Comparison of ENCODE assay signal across 8 cellular contexts in the genomic region with DNA sequence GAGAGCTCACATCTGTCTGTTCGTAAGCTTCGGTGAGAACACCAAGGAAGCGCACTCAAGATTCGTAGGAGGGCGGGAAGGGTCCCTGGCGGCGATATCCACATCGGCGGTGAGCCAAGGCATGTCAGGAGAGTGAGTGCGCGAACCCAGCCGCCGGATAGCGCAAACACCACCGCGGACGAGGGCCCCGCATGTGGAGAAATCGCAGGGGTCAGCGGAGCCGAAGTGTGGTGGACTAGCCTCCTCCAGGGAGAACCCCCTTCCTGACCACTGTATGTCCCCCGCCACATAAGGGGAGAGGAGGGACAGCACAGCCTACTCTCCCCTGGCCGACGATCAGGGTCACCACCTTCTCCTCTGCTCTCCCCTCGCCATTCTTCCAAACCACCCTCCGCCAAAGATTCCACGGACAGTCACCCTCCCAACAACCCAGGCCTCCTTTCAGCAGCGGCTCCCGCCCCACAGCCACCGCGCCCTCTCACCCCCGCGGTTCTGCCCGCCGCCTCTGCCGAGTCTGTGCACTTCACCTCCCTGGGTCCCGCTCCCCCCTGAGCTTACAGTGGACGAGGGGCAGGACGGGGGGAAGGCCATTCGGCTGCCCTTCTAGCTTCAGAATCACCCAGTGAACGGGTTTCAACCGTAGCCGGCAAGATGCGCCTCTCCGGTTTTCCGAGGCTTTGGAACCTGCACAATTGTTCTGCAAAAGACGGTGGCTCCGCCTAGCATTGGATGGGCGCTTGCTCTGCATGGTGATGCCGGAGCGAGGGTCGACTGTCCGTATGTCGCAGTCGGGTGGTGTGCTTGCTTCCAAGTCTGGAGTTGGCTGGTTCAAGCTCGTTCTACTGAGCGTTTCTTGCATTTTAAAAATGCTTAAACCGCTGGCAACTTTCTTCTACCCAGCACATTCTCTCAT.
DNase-seq lines count a peak whose midpoint lies in the region; ATAC-seq and TF ChIP-seq lines count a peak whose summit lies in the region.
"Not testable (repeated sequence)": the region's sequence is repeated elsewhere in the genome, so short reads cannot be mapped to it uniquely, and the experiment has no call there.

No MANE protein-coding gene starts in this region.

- RAD21 ChIA-PET in HCT116 (lab: Charles Lee; ENCODE audit: low non-redundant PET in 1 of 2, low total read pairs in 2 of 2, uncharacterized antibody in 2 of 2, unreplicated experiment in 2 of 2) = not testable (repeated sequence)

- ATAC-seq in HCT116 (peak; percentile 25; the same call in 1 of the 2 replicates), aorta (ENCODE audit: low FRiP score) (peak; percentile 29)
- peak; percentile 40 for ATAC-seq in activated naive CD8-positive, alpha-beta T cell treated with anti-CD3 and anti-CD28 coated beads, Interleukin-2, amount 50 U/mL, for 24 hours
- ATAC-seq in naive thymus-derived CD8-positive, alpha-beta T cell = peak; percentile 71 to 72

- H3K27me3 ChIP-seq in HCT116 (ENCODE audit: insufficient read depth, low read length); aorta (ENCODE audit: control insufficient read depth in 1 of 2, insufficient read depth in 2 of 2, low read length in 1 of 2): not testable (repeated sequence)
- peaks cover 34% of the 10 kb centered on the region for H3K27me3 ChIP-seq in iPS-15b (ENCODE audit: control insufficient read depth, insufficient read depth, low read length)
- H3K27me3 ChIP-seq in sigmoid colon = peaks cover 4 to 58% (median 9%) of the 10 kb centered on the region in 3 donors

- not testable (repeated sequence) for H3K79me2 ChIP-seq in HCT116 (ENCODE audit: insufficient read depth, low read length)

- not testable (repeated sequence) for H3K4me2 ChIP-seq in HCT116 (ENCODE audit: low read length)

- peaks cover 30% of the 10 kb centered on the region for H3K27me3 Mint-ChIP-seq in activated CD4-positive, alpha-beta T cell treated with anti-CD3 and anti-CD28 coated beads, Interleukin-2, amount 10 ng/mL, durations not matched to agents 7 days and 5 days
- peaks cover 27% of the 10 kb centered on the region for H3K27me3 Mint-ChIP-seq in activated naive CD8-positive, alpha-beta T cell treated with anti-CD3 and anti-CD28 coated beads, Interleukin-2, amount 50 U/mL, for 24 hours
- not testable (repeated sequence) for H3K27me3 Mint-ChIP-seq in endothelial cell (ENCODE audit: unreplicated experiment)
- peaks cover 6 to 38% (median 18%) of the 10 kb centered on the region in 5 donors for H3K27me3 Mint-ChIP-seq in naive thymus-derived CD8-positive, alpha-beta T cell

- not testable (repeated sequence) for H4K20me1 ChIP-seq in HCT116 (ENCODE audit: insufficient read depth)

- not testable (repeated sequence) for H3K9ac ChIP-seq in HCT116 (ENCODE audit: low read length); iPS-15b (ENCODE audit: low read depth, low read length)

- not testable (repeated sequence) for H2AFZ ChIP-seq in HCT116 (ENCODE audit: low read depth, low read length, poor library complexity, severe bottlenecking)

- intact Hi-C loops in HCT116 (cut with micrococcal nuclease); sigmoid colon (cut with DNase I); aorta (cut with DNase I): not testable (repeated sequence)

- TF ChIP-seq CTCF in HCT116 (IDR thresholded peaks at IDR 0.05 in 2 of 3, conservative IDR thresholded peaks at IDR 0.05 in 1 of 3; ENCODE audit: borderline replicate concordance in 1 of 3, insufficient read depth in 1 of 3, low read depth in 2 of 3, low read length in 2 of 3); endothelial cell (IDR thresholded peaks at IDR 0.05; ENCODE audit: unreplicated experiment); sigmoid colon (IDR thresholded peaks at IDR 0.05): not testable (repeated sequence)

- not testable (repeated sequence) for H3K36me3 ChIP-seq in HCT116 (ENCODE audit: control insufficient read depth in 1 of 2, insufficient read depth in 2 of 2, low read length in 2 of 2); iPS-15b (ENCODE audit: control insufficient read depth, insufficient read depth, low read length); sigmoid colon; aorta (ENCODE audit: control insufficient read depth in 1 of 2, insufficient read depth in 2 of 2, low read length in 1 of 2)

- TF ChIP-seq POLR2A in HCT116 (IDR thresholded peaks at IDR 0.05; ENCODE audit: borderline replicate concordance, extremely low read depth, insufficient read depth, insufficient read length); sigmoid colon (IDR thresholded peaks at IDR 0.05): not testable (repeated sequence)

- not testable (repeated sequence) for H3K27ac Mint-ChIP-seq in activated CD4-positive, alpha-beta T cell treated with anti-CD3 and anti-CD28 coated beads, Interleukin-2, amount 10 ng/mL, durations not matched to agents 7 days and 5 days; activated naive CD8-positive, alpha-beta T cell treated with anti-CD3 and anti-CD28 coated beads, Interleukin-2, amount 50 U/mL, for 24 hours; endothelial cell (ENCODE audit: unreplicated experiment); naive thymus-derived CD8-positive, alpha-beta T cell

- not testable (repeated sequence) for H3K27ac ChIP-seq in HCT116 (ENCODE audit: low read depth, low read length); sigmoid colon; aorta (ENCODE audit: low read depth in 1 of 2, low read length in 2 of 2)

- H3K9me3 ChIP-seq in HCT116 (ENCODE audit: control insufficient read depth in 1 of 2, insufficient read depth in 1 of 2, low read depth in 1 of 2, low read length in 2 of 2); iPS-15b (ENCODE audit: control insufficient read depth, insufficient read depth, low read length); sigmoid colon; aorta (ENCODE audit: control insufficient read depth, low read length): not testable (repeated sequence)

- not testable (repeated sequence) for BruUV-seq in HCT116 (replicated peaks; lab: Mats Ljungman, UMichigan)

- not testable (repeated sequence) for H3K9me3 Mint-ChIP-seq in activated CD4-positive, alpha-beta T cell treated with anti-CD3 and anti-CD28 coated beads, Interleukin-2, amount 10 ng/mL, durations not matched to agents 7 days and 5 days; activated naive CD8-positive, alpha-beta T cell treated with anti-CD3 and anti-CD28 coated beads, Interleukin-2, amount 50 U/mL, for 24 hours; endothelial cell (ENCODE audit: unreplicated experiment); naive thymus-derived CD8-positive, alpha-beta T cell

- not testable (repeated sequence) for H3K4me1 ChIP-seq in HCT116 (ENCODE audit: control insufficient read depth in 1 of 2, insufficient read depth in 2 of 2, low read length in 2 of 2); iPS-15b (ENCODE audit: control insufficient read depth, insufficient read depth, low read length); aorta (ENCODE audit: control insufficient read depth in 1 of 2, insufficient read depth in 2 of 2, low read length in 2 of 2)
- H3K4me1 ChIP-seq in sigmoid colon = peaks cover 0 to 12% (median 3%) of the 10 kb centered on the region in 4 donors

- POLR2A ChIA-PET in HCT116 (lab: Charles Lee); activated CD4-positive, alpha-beta T cell treated with anti-CD3 and anti-CD28 coated beads, Interleukin-2, amount 10 ng/mL, durations not matched to agents 7 days and 5 days (lab: Charles Lee); naive thymus-derived CD8-positive, alpha-beta T cell (lab: Charles Lee): not testable (repeated sequence)

- CTCF ChIA-PET in HCT116 (lab: Charles Lee); activated CD4-positive, alpha-beta T cell treated with anti-CD3 and anti-CD28 coated beads, Interleukin-2, amount 10 ng/mL, durations not matched to agents 7 days and 5 days (lab: Charles Lee): not testable (repeated sequence)

- H3K9me2 ChIP-seq in HCT116 (ENCODE audit: insufficient read depth) = not testable (repeated sequence)

- peaks cover 10% of the 10 kb centered on the region for H3K4me1 Mint-ChIP-seq in activated CD4-positive, alpha-beta T cell treated with anti-CD3 and anti-CD28 coated beads, Interleukin-2, amount 10 ng/mL, durations not matched to agents 7 days and 5 days
- not testable (repeated sequence) for H3K4me1 Mint-ChIP-seq in activated naive CD8-positive, alpha-beta T cell treated with anti-CD3 and anti-CD28 coated beads, Interleukin-2, amount 50 U/mL, for 24 hours
- peaks cover 29% of the 10 kb centered on the region for H3K4me1 Mint-ChIP-seq in endothelial cell (ENCODE audit: unreplicated experiment)
- H3K4me1 Mint-ChIP-seq in naive thymus-derived CD8-positive, alpha-beta T cell = peaks cover 6 to 20% (median 13%) of the 10 kb centered on the region in 4 donors

- not testable (repeated sequence) for TF ChIP-seq EP300 in sigmoid colon (IDR thresholded peaks at IDR 0.05)

- H3K4me3 Mint-ChIP-seq in activated CD4-positive, alpha-beta T cell treated with anti-CD3 and anti-CD28 coated beads, Interleukin-2, amount 10 ng/mL, durations not matched to agents 7 days and 5 days = peak overlapping the region; percentile 36
- peak overlapping the region; percentile 50 for H3K4me3 Mint-ChIP-seq in activated naive CD8-positive, alpha-beta T cell treated with anti-CD3 and anti-CD28 coated beads, Interleukin-2, amount 50 U/mL, for 24 hours
- H3K4me3 Mint-ChIP-seq in endothelial cell (ENCODE audit: unreplicated experiment) = not testable (repeated sequence)
- H3K4me3 Mint-ChIP-seq in naive thymus-derived CD8-positive, alpha-beta T cell = peak overlapping the region; percentile 36 to 79 (median 62)

- not testable (repeated sequence) for H3K36me3 Mint-ChIP-seq in activated CD4-positive, alpha-beta T cell treated with anti-CD3 and anti-CD28 coated beads, Interleukin-2, amount 10 ng/mL, durations not matched to agents 7 days and 5 days (ENCODE audit: low read depth); activated naive CD8-positive, alpha-beta T cell treated with anti-CD3 and anti-CD28 coated beads, Interleukin-2, amount 50 U/mL, for 24 hours (ENCODE audit: low read depth); endothelial cell (ENCODE audit: low read depth, unreplicated experiment); naive thymus-derived CD8-positive, alpha-beta T cell

- TF ChIP-seq RAD21 in HCT116 (IDR thresholded peaks at IDR 0.05; ENCODE audit: low read depth) = not testable (repeated sequence)

- not testable (repeated sequence) for DNase-seq in HCT116 (ENCODE audit: low read depth, low spot score); activated CD4-positive, alpha-beta T cell treated with anti-CD3 and anti-CD28 coated beads, Interleukin-2, amount 10 ng/mL, durations not matched to agents 7 days and 5 days; activated naive CD8-positive, alpha-beta T cell treated with anti-CD3 and anti-CD28 coated beads, Interleukin-2, amount 50 U/mL, for 24 hours; sigmoid colon
- DNase-seq in endothelial cell (ENCODE audit: low spot score) (peak; percentile 9), aorta (peak in 1 of 2 donors; percentile 40)
- DNase-seq in naive thymus-derived CD8-positive, alpha-beta T cell = peak in 2 of 10 donors; percentile 18 to 22

- H3K4me3 ChIP-seq in HCT116 (replicated peaks in 1 of 2; ENCODE audit: low read depth in 1 of 2, low read length in 2 of 2); aorta (ENCODE audit: low read length in 2 of 2): not testable (repeated sequence)
- peak overlapping the region; percentile 50 for H3K4me3 ChIP-seq in iPS-15b (ENCODE audit: low read depth, low read length)
- peak overlapping the region in 3 of 4 donors; percentile 9 to 36 (median 32) for H3K4me3 ChIP-seq in sigmoid colon

- 2% methylated on average over 53 to 54 of the region's 58 CpGs for WGBS in sigmoid colon, 2 donors
- WGBS in aorta, 2 donors = 0 to 1% methylated on average over 17 to 57 of the region's 58 CpGs
